8 cellular contexts compared by ENCODE assay signal in the genomic region with DNA sequence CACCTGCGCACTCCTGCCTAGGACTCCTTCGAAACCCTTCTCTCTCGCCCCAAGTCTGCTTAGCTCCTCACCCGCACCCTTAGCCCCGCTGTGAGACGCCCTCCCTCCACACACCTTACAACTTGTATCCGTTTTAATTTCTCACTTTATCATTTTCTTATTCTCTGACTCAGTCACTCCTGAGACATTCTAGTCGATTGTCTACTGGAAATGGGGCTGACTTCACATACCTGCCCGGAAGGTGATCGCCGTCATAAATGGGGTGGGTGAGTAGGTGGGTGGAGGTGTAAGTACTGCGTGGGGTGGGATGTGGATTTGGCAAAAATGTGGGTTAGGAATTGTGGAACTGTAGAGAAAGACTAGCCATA.
DNase-seq lines count a peak whose midpoint lies in the region; ATAC-seq, FAIRE-seq and TF ChIP-seq lines count a peak whose summit lies in the region.

No MANE protein-coding gene starts in this region.

- H3K27ac ChIP-seq in coronary artery (peak overlapping the region in 1 of 2 donors; percentile 50), muscle layer of duodenum (ENCODE audit: low read length) (peak overlapping the region; percentile 71)

- H3K36me3 ChIP-seq in muscle layer of duodenum (ENCODE audit: control insufficient read depth in 1 of 2, insufficient read depth in 2 of 2, low read length in 2 of 2), result no peaks in the 10 kb centered on the region

- no peak for TF ChIP-seq CTCF in coronary artery (IDR thresholded peaks at IDR 0.05)

- DNase-seq in NCI-H146 (lab: John Stamatoyannopoulos, UW) (peak; percentile 46), NCI-H146 treated with DMSO at 0.1 percent for 48 hours (lab: John Stamatoyannopoulos, UW; ENCODE audit: unreplicated experiment) (no peak), coronary artery (ENCODE audit: low spot score) (no peak), RCC 7860 (ENCODE audit: low spot score) (no peak)
- DNase-seq in activated CD4-positive, CD25-positive, alpha-beta regulatory T cell treated with anti-CD3 and anti-CD28 coated beads, Interleukin-2, amount 50 U/mL, for 16 hours (ENCODE audit: low read depth, low spot score), result peak; percentile 26
- DNase-seq in stimulated activated naive CD4-positive, alpha-beta T cell treated with Interleukin-2 at 50 U/mL for 16 hours (lab: John Stamatoyannopoulos, UW), result peak; percentile 79

- H3K27me3 ChIP-seq in muscle layer of duodenum (ENCODE audit: low read depth, low read length), result no peaks in the 10 kb centered on the region

- H3K4me3 ChIP-seq in coronary artery (peak overlapping the region; percentile 90), muscle layer of duodenum (ENCODE audit: low read depth in 1 of 2, low read length in 2 of 2) (peak overlapping the region; percentile 71 to 95)

- ATAC-seq in HG03354 (IDR thresholded peaks at IDR 0.05; ENCODE audit: poor library complexity, severe bottlenecking, unreplicated experiment), result peak; percentile 42

- FAIRE-seq in RCC 7860 (lab: Jason Lieb, UNC), result no peak

- peaks cover 0 to 4% of the 10 kb centered on the region in 2 donors for H3K4me1 ChIP-seq in muscle layer of duodenum (ENCODE audit: control insufficient read depth in 1 of 2, insufficient read depth in 2 of 2, low read length in 2 of 2)

- H3K9me3 ChIP-seq in muscle layer of duodenum (ENCODE audit: control insufficient read depth in 1 of 2, low read length in 2 of 2), result no peaks in the 10 kb centered on the region

Comparison
In these comparisons a context has a peak if more than half of its experiments do, and no peak if none do; other contexts are left out.
1. DNase-seq: peak in NCI-H146 (single experiment), activated CD4-positive, CD25-positive, alpha-beta regulatory T cell treated with anti-CD3 and anti-CD28 coated beads, Interleukin-2, amount 50 U/mL, for 16 hours (single experiment) and stimulated activated naive CD4-positive, alpha-beta T cell treated with Interleukin-2 at 50 U/mL for 16 hours (single experiment); none in NCI-H146 treated with DMSO at 0.1 percent for 48 hours (single experiment), coronary artery (single experiment) and RCC 7860 (single experiment).